Comparison of ENCODE assay signal across 1 cellular context in the genomic region with DNA sequence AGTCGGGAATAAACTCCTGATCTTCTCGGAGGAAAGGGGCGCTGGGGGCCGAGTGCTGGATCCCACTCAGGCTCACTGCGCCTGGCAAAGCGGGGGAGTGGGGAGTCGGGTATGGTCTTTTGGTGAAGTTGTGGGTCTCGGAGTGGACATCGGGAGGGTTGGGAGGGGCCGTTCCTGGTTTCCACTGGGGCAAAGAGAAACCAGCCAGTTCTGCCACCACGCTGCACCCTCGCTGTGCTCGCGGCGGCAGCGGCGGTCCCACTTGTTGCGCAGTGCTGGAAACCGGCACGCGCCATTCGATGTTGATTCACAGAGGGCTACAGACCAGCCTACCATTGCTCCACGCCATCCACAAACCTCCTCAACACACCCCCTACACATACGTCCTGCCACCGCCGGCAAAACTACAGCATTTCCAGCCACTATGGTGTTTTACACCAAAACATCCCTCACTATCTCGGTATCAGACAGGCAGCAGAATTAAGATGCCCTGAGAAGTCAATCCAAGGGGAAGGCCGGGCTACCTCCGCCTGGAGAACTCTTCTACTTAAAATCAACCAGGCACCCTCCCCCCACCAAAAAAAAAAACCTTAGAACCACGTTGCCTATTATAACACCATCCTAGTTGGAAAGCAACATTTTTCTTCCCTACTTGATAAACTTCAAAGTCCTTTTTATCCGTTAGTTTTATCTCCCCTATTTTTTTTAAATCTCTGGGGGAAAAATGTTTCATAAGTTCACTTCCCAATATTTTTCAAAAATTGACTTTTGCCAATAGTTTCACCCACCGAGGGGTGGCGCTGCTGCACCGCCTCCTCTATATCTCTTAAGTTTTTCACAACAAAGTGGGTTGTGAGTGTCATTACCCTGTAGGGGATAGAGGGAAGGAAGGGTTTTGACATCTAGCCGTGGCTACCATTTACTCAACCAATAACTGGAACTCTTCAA.
TF ChIP-seq lines count a peak whose summit lies in the region.

No MANE protein-coding gene starts in this region.

TF ChIP-seq in Ishikawa, 13 proteins besides CTCF, POLR2A, EP300 and RAD21 (continued from another document):
- TF ChIP-seq, protein P1, sequence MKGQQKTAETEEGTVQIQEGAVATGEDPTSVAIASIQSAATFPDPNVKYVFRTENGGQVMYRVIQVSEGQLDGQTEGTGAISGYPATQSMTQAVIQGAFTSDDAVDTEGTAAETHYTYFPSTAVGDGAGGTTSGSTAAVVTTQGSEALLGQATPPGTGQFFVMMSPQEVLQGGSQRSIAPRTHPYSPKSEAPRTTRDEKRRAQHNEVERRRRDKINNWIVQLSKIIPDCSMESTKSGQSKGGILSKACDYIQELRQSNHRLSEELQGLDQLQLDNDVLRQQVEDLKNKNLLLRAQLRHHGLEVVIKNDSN (IDR thresholded peaks at IDR 0.05): no peak
- TF ChIP-seq CEBPB (IDR thresholded peaks at IDR 0.05) (0 out of 2 replicates have a peak, but pooled peaks have one; percentile 12), ZBTB7A (IDR thresholded peaks at IDR 0.05; ENCODE audit: low read depth) (no peak; the same call in 1 of the 2 replicates), TEAD4 (IDR thresholded peaks at IDR 0.05) (no peak), NFIC (IDR thresholded peaks at IDR 0.05) (no peak), EGR1 (IDR thresholded peaks at IDR 0.05) (no peak), TCF12 (IDR thresholded peaks at IDR 0.05; ENCODE audit: low read depth) (no peak), YY1 (IDR thresholded peaks at IDR 0.05; ENCODE audit: low read depth) (no peak)
- TF ChIP-seq, protein P2, sequence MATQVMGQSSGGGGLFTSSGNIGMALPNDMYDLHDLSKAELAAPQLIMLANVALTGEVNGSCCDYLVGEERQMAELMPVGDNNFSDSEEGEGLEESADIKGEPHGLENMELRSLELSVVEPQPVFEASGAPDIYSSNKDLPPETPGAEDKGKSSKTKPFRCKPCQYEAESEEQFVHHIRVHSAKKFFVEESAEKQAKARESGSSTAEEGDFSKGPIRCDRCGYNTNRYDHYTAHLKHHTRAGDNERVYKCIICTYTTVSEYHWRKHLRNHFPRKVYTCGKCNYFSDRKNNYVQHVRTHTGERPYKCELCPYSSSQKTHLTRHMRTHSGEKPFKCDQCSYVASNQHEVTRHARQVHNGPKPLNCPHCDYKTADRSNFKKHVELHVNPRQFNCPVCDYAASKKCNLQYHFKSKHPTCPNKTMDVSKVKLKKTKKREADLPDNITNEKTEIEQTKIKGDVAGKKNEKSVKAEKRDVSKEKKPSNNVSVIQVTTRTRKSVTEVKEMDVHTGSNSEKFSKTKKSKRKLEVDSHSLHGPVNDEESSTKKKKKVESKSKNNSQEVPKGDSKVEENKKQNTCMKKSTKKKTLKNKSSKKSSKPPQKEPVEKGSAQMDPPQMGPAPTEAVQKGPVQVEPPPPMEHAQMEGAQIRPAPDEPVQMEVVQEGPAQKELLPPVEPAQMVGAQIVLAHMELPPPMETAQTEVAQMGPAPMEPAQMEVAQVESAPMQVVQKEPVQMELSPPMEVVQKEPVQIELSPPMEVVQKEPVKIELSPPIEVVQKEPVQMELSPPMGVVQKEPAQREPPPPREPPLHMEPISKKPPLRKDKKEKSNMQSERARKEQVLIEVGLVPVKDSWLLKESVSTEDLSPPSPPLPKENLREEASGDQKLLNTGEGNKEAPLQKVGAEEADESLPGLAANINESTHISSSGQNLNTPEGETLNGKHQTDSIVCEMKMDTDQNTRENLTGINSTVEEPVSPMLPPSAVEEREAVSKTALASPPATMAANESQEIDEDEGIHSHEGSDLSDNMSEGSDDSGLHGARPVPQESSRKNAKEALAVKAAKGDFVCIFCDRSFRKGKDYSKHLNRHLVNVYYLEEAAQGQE (IDR thresholded peaks at IDR 0.05; ENCODE audit: low read depth): no peak
